Comparison of ENCODE assay signal across 37 cellular contexts in genomic region chr7:54355842-54356241, GRCh38.
"Had no signal": no experiment of that assay in that cellular context is flagged by ENCODE, and none has a peak within 500 bp of the region (broad histone marks: within the 10 kb centered on the region; RNA-seq: fewer than 3 reads in every experiment).

No MANE protein-coding gene starts in this region.

- H3K4me3 Mint-ChIP-seq: activated naive CD4-positive, alpha-beta T cell treated with anti-CD3 and anti-CD28 coated beads for 36 hours; activated naive CD4-positive, alpha-beta T cell treated with anti-CD3 and anti-CD28 coated beads, Interleukin-2, amount 10 ng/mL, durations not matched to agents 7 days and 5 days; activated naive CD4-positive, alpha-beta T cell treated with anti-CD3 and anti-CD28 coated beads, Interleukin-2, amount 50 U/mL, for 24 hours; activated naive CD8-positive, alpha-beta T cell; activated naive CD8-positive, alpha-beta T cell treated with anti-CD3 and anti-CD28 coated beads for 36 hours; activated naive CD8-positive, alpha-beta T cell treated with anti-CD3 and anti-CD28 coated beads, Interleukin-2, amount 10 ng/mL, durations not matched to agents 7 days and 5 days; activated naive CD8-positive, alpha-beta T cell treated with anti-CD3 and anti-CD28 coated beads, Interleukin-2, amount 50 U/mL, for 24 hours; activated T-cell treated with anti-CD3 and anti-CD28 coated beads, Interleukin-2, amount 50 U/mL, for 24 hours; activated T-cell treated with anti-CD3 and anti-CD28 coated beads, Interleukin-2, amount 50 U/mL, for 4 hours; activated T-cell treated with anti-CD3 and anti-CD28 coated beads, Interleukin-2, amount 50 U/mL, for 72 hours; activated T-helper 1 cell treated with anti-CD3 and anti-CD28 coated beads, Interleukin-12 subunit alpha, Interleukin-12 subunit beta, Interleukin-2, Interleukin-4 antibody, amounts not matched to agents 30 ng/mL and 10 ng/mL and 1 ng/mL, durations not matched to agents 14 hours and 24 hours and 36 hours; activated T-helper 17 cell treated with anti-CD3 and anti-CD28 coated beads, Interleukin-2, amount 50 U/mL, for 72 hours; brain; central memory CD8-positive, alpha-beta T cell had no signal

- DNase-seq: activated effector memory CD4-positive, alpha-beta T cell treated with anti-CD3 and anti-CD28 coated beads, Interleukin-2, amount 50 U/mL, for 16 hours; activated effector memory CD4-positive, alpha-beta T cell treated with Interleukin-2 at 50 U/mL for 16 hours; activated gamma-delta T cell; activated gamma-delta T cell treated with Interleukin-2 at 50 U/mL for 16 hours; activated naive CD4-positive, alpha-beta T cell; activated naive CD4-positive, alpha-beta T cell treated with anti-CD3 and anti-CD28 coated beads for 36 hours; activated naive CD4-positive, alpha-beta T cell treated with anti-CD3 and anti-CD28 coated beads, Interleukin-2, amount 10 ng/mL, durations not matched to agents 7 days and 5 days; activated naive CD4-positive, alpha-beta T cell treated with anti-CD3 and anti-CD28 coated beads, Interleukin-2, amount 50 U/mL, for 16 hours; activated naive CD4-positive, alpha-beta T cell treated with Interleukin-2 at 50 U/mL for 16 hours; activated naive CD8-positive, alpha-beta T cell treated with anti-CD3 and anti-CD28 coated beads for 36 hours; activated naive CD8-positive, alpha-beta T cell treated with anti-CD3 and anti-CD28 coated beads, Interleukin-2, amount 10 ng/mL, durations not matched to agents 7 days and 5 days; activated naive CD8-positive, alpha-beta T cell treated with anti-CD3 and anti-CD28 coated beads, Interleukin-2, amount 50 U/mL, for 24 hours; activated T-cell treated with anti-CD3 and anti-CD28 coated beads for 4 hours; activated T-cell treated with anti-CD3 and anti-CD28 coated beads, Interleukin-2, amount 50 U/mL, for 1 hour; activated T-cell treated with anti-CD3 and anti-CD28 coated beads, Interleukin-2, amount 50 U/mL, for 24 hours; activated T-cell treated with anti-CD3 and anti-CD28 coated beads, Interleukin-2, amount 50 U/mL, for 4 hours; activated T-cell treated with anti-CD3 and anti-CD28 coated beads, Interleukin-2, amount 50 U/mL, for 48 hours; activated T-cell treated with anti-CD3 and anti-CD28 coated beads, Interleukin-2, amount 50 U/mL, for 72 hours; adrenal gland; amniotic stem cell; amygdala; anterior cingulate cortex; aorta; body of pancreas; brain microvascular endothelial cell; central memory CD4-positive, alpha-beta T cell; cerebellar nuclear complex had no signal

- H3K4me1 Mint-ChIP-seq: activated naive CD4-positive, alpha-beta T cell treated with anti-CD3 and anti-CD28 coated beads, Interleukin-2, amount 10 ng/mL, durations not matched to agents 7 days and 5 days; activated naive CD4-positive, alpha-beta T cell treated with anti-CD3 and anti-CD28 coated beads, Interleukin-2, amount 50 U/mL, for 24 hours; activated naive CD8-positive, alpha-beta T cell treated with anti-CD3 and anti-CD28 coated beads for 36 hours; activated naive CD8-positive, alpha-beta T cell treated with anti-CD3 and anti-CD28 coated beads, Interleukin-2, amount 10 ng/mL, durations not matched to agents 7 days and 5 days; activated naive CD8-positive, alpha-beta T cell treated with anti-CD3 and anti-CD28 coated beads, Interleukin-2, amount 50 U/mL, for 24 hours; activated T-helper 17 cell treated with anti-CD3 and anti-CD28 coated beads, Interleukin-2, amount 50 U/mL, for 72 hours; central memory CD8-positive, alpha-beta T cell had no signal

- FAIRE-seq: astrocyte, bronchial epithelial cell had no signal

- H3K27ac Mint-ChIP-seq: activated naive CD4-positive, alpha-beta T cell treated with anti-CD3 and anti-CD28 coated beads for 36 hours; activated naive CD4-positive, alpha-beta T cell treated with anti-CD3 and anti-CD28 coated beads, Interleukin-2, amount 10 ng/mL, durations not matched to agents 7 days and 5 days; activated naive CD4-positive, alpha-beta T cell treated with anti-CD3 and anti-CD28 coated beads, Interleukin-2, amount 50 U/mL, for 24 hours; activated naive CD4-positive, alpha-beta T cell treated with anti-CD3 and anti-CD28 coated beads, Interleukin-2, amount 50 U/mL, for 72 hours; activated naive CD8-positive, alpha-beta T cell; activated naive CD8-positive, alpha-beta T cell treated with anti-CD3 and anti-CD28 coated beads for 36 hours; activated naive CD8-positive, alpha-beta T cell treated with anti-CD3 and anti-CD28 coated beads, Interleukin-2, amount 10 ng/mL, durations not matched to agents 7 days and 5 days; activated naive CD8-positive, alpha-beta T cell treated with anti-CD3 and anti-CD28 coated beads, Interleukin-2, amount 50 U/mL, for 24 hours; activated T-cell treated with anti-CD3 and anti-CD28 coated beads, Interleukin-2, amount 50 U/mL, for 24 hours; activated T-cell treated with anti-CD3 and anti-CD28 coated beads, Interleukin-2, amount 50 U/mL, for 72 hours; activated T-helper 1 cell treated with anti-CD3 and anti-CD28 coated beads, Interleukin-12 subunit alpha, Interleukin-12 subunit beta, Interleukin-2, Interleukin-4 antibody, amounts not matched to agents 30 ng/mL and 10 ng/mL and 1 ng/mL, durations not matched to agents 14 hours and 24 hours and 36 hours; activated T-helper 17 cell treated with anti-CD3 and anti-CD28 coated beads, Interleukin-2, amount 50 U/mL, for 72 hours; activated T-helper 2 cell treated with anti-CD3 and anti-CD28 coated beads, Interferon-gamma antibody, Interleukin-2, Interleukin-4, amounts not matched to agents 10 μg/mL and 5 μg/mL and 100 μg/mL, durations not matched to agents 14 hours and 24 hours and 36 hours; brain had no signal

- H3K27me3 Mint-ChIP-seq: activated naive CD4-positive, alpha-beta T cell treated with anti-CD3 and anti-CD28 coated beads, Interleukin-2, amount 10 ng/mL, durations not matched to agents 7 days and 5 days; activated naive CD4-positive, alpha-beta T cell treated with anti-CD3 and anti-CD28 coated beads, Interleukin-2, amount 50 U/mL, for 24 hours; activated naive CD8-positive, alpha-beta T cell; activated naive CD8-positive, alpha-beta T cell treated with anti-CD3 and anti-CD28 coated beads for 36 hours; activated naive CD8-positive, alpha-beta T cell treated with anti-CD3 and anti-CD28 coated beads, Interleukin-2, amount 10 ng/mL, durations not matched to agents 7 days and 5 days; activated naive CD8-positive, alpha-beta T cell treated with anti-CD3 and anti-CD28 coated beads, Interleukin-2, amount 50 U/mL, for 24 hours; activated T-cell treated with anti-CD3 and anti-CD28 coated beads, Interleukin-2, amount 50 U/mL, for 24 hours; activated T-helper 17 cell treated with anti-CD3 and anti-CD28 coated beads, Interleukin-2, amount 50 U/mL, for 72 hours; central memory CD8-positive, alpha-beta T cell had no signal

- H3K9me3 Mint-ChIP-seq: brain had no signal

- H3K36me3 Mint-ChIP-seq: activated naive CD4-positive, alpha-beta T cell treated with anti-CD3 and anti-CD28 coated beads, Interleukin-2, amount 10 ng/mL, durations not matched to agents 7 days and 5 days; activated naive CD4-positive, alpha-beta T cell treated with anti-CD3 and anti-CD28 coated beads, Interleukin-2, amount 50 U/mL, for 24 hours; activated naive CD8-positive, alpha-beta T cell; activated naive CD8-positive, alpha-beta T cell treated with anti-CD3 and anti-CD28 coated beads for 36 hours; activated naive CD8-positive, alpha-beta T cell treated with anti-CD3 and anti-CD28 coated beads, Interleukin-2, amount 10 ng/mL, durations not matched to agents 7 days and 5 days; brain had no signal
